In genomic region chr16:28924762-28925385, GRCh38 we compare ENCODE assay signal across 1 cellular context.
TF ChIP-seq lines count a peak whose summit lies in the region.

Gene RABEP2, minus strand, starts transcription at chr16:28925238. Its CDS starts 75 bp downstream, at chr16:28925163.

TF ChIP-seq in HepG2, 621 proteins besides CTCF, POLR2A, EP300 and RAD21 (continued from another document and continues in another):
- 0 out of 2 replicates have a peak, but pooled peaks have one; percentile 11 for TF ChIP-seq ZNF362 (CRISPR knock-in tag; IDR thresholded peaks at IDR 0.05; ENCODE audit: borderline replicate concordance)
- no peak for TF ChIP-seq ZNF550 (CRISPR knock-in tag; IDR thresholded peaks at IDR 0.05; ENCODE audit: borderline replicate concordance)
- TF ChIP-seq ZNF275 (CRISPR knock-in tag; IDR thresholded peaks at IDR 0.05; ENCODE audit: borderline replicate concordance) = no peak
- TF ChIP-seq ZNF761 (CRISPR knock-in tag; conservative IDR thresholded peaks at IDR 0.05) = 0 out of 2 replicates have a peak, but pooled peaks have one; percentile 9
- peak; percentile 45; the same call in 1 of the 2 replicates for TF ChIP-seq ZNF274 (CRISPR knock-in tag; IDR thresholded peaks at IDR 0.05)
- TF ChIP-seq CSRNP1 (CRISPR knock-in tag; IDR thresholded peaks at IDR 0.05) = no peak
- TF ChIP-seq PCBP2 (optimal IDR thresholded peaks at IDR 0.05; ENCODE audit: low read depth, low read length, poor library complexity, severe bottlenecking) = no peak
- TF ChIP-seq ZNF503 (CRISPR knock-in tag; IDR thresholded peaks at IDR 0.05) = 0 out of 2 replicates have a peak, but pooled peaks have one; percentile 53
- no peak for TF ChIP-seq ZNF83 (CRISPR knock-in tag; IDR thresholded peaks at IDR 0.05; ENCODE audit: borderline replicate concordance)
- no peak for TF ChIP-seq PAWR (CRISPR knock-in tag; IDR thresholded peaks at IDR 0.05; ENCODE audit: borderline replicate concordance)
- no peak for TF ChIP-seq BRD4 (CRISPR knock-in tag; IDR thresholded peaks at IDR 0.05)
- peak; percentile 63; the same call in 1 of the 2 replicates for TF ChIP-seq ZNF343 (CRISPR knock-in tag; IDR thresholded peaks at IDR 0.05)
- TF ChIP-seq AHR (CRISPR knock-in tag; IDR thresholded peaks at IDR 0.05) = peak; percentile 43; the same call in 1 of the 2 replicates
- TF ChIP-seq ZC3H13 (CRISPR knock-in tag; IDR thresholded peaks at IDR 0.05) = no peak
- peak; percentile 22 for TF ChIP-seq CBX1 (IDR thresholded peaks at IDR 0.05; ENCODE audit: low read depth)
- TF ChIP-seq ZNF331 (CRISPR knock-in tag; IDR thresholded peaks at IDR 0.05) = 0 out of 2 replicates have a peak, but pooled peaks have one; percentile 28
- no peak for TF ChIP-seq NCOR1 (IDR thresholded peaks at IDR 0.05; ENCODE audit: borderline replicate concordance, low read length)
- TF ChIP-seq ZFP36 (IDR thresholded peaks at IDR 0.05; ENCODE audit: borderline replicate concordance, low read depth, low read length, partially characterized antibody) = no peak
- TF ChIP-seq ELF1 (CRISPR knock-in tag; IDR thresholded peaks at IDR 0.05) = peak; percentile 96
- TF ChIP-seq ZSCAN5A (CRISPR knock-in tag; IDR thresholded peaks at IDR 0.05; ENCODE audit: borderline replicate concordance) = no peak
- TF ChIP-seq MXD4 (CRISPR knock-in tag; IDR thresholded peaks at IDR 0.05) = 0 out of 2 replicates have a peak, but pooled peaks have one; percentile 6
- TF ChIP-seq ZNF335 (CRISPR knock-in tag; IDR thresholded peaks at IDR 0.05) = no peak
- no peak for TF ChIP-seq ZNF451 (CRISPR knock-in tag; IDR thresholded peaks at IDR 0.05)
- peak; percentile 48; the same call in 1 of the 2 replicates for TF ChIP-seq HNF1B (CRISPR knock-in tag; IDR thresholded peaks at IDR 0.05)
- TF ChIP-seq ZNF652 (CRISPR knock-in tag; IDR thresholded peaks at IDR 0.05; ENCODE audit: borderline replicate concordance, low read depth) = no peak
- no peak for TF ChIP-seq TERF1 (CRISPR knock-in tag; IDR thresholded peaks at IDR 0.05)
- no peak for TF ChIP-seq SNRNP70 (IDR thresholded peaks at IDR 0.05; ENCODE audit: low read depth, low read length)
- peak; percentile 67; the same call in 1 of the 2 replicates for TF ChIP-seq TMF1 (CRISPR knock-in tag; IDR thresholded peaks at IDR 0.05; ENCODE audit: low read depth)
- TF ChIP-seq TEAD2 (CRISPR knock-in tag; IDR thresholded peaks at IDR 0.05) = no peak
- TF ChIP-seq USF2 (IDR thresholded peaks at IDR 0.05; ENCODE audit: low read depth, low read length) = no peak
- no peak for TF ChIP-seq USF2 (CRISPR knock-in tag; IDR thresholded peaks at IDR 0.05; ENCODE audit: borderline replicate concordance)
- no peak for TF ChIP-seq ZNF709 (CRISPR knock-in tag; IDR thresholded peaks at IDR 0.05)
- TF ChIP-seq THAP11 (CRISPR knock-in tag; IDR thresholded peaks at IDR 0.05) = peak; percentile 71
- no peak for TF ChIP-seq TRAFD1 (CRISPR knock-in tag; IDR thresholded peaks at IDR 0.05; ENCODE audit: borderline replicate concordance)
- TF ChIP-seq FIP1L1 (IDR thresholded peaks at IDR 0.05; ENCODE audit: borderline replicate concordance, insufficient read depth, low read depth, low read length) = no peak
- no peak for TF ChIP-seq AGO2 (optimal IDR thresholded peaks at IDR 0.05; ENCODE audit: low read depth, low read length)
- no peak for TF ChIP-seq HNF4A (CRISPR knock-in tag; IDR thresholded peaks at IDR 0.05)
- no peak for TF ChIP-seq TCF7L2 (IDR thresholded peaks at IDR 0.05; ENCODE audit: low read depth, low read length)
- TF ChIP-seq ZNF549 (CRISPR knock-in tag; IDR thresholded peaks at IDR 0.05) = no peak
- TF ChIP-seq CC2D1A (CRISPR knock-in tag; IDR thresholded peaks at IDR 0.05) = no peak
- no peak for TF ChIP-seq FOXK2 (IDR thresholded peaks at IDR 0.05)
- TF ChIP-seq YEATS2 (CRISPR knock-in tag; IDR thresholded peaks at IDR 0.05; ENCODE audit: borderline replicate concordance) = peak; percentile 86
- no peak for TF ChIP-seq POGZ (CRISPR knock-in tag; IDR thresholded peaks at IDR 0.05)
- TF ChIP-seq RBM39 (IDR thresholded peaks at IDR 0.05; ENCODE audit: low read depth, low read length, poor library complexity, severe bottlenecking) = no peak
- TF ChIP-seq ATF5 (CRISPR knock-in tag; IDR thresholded peaks at IDR 0.05; ENCODE audit: low read depth) = 0 out of 2 replicates have a peak, but pooled peaks have one; percentile 25
- no peak for TF ChIP-seq ZNF441 (CRISPR knock-in tag; IDR thresholded peaks at IDR 0.05; ENCODE audit: borderline replicate concordance)
- no peak for TF ChIP-seq MED8 (CRISPR knock-in tag; IDR thresholded peaks at IDR 0.05; ENCODE audit: insufficient replicate concordance)
- TF ChIP-seq SP2 (CRISPR knock-in tag; IDR thresholded peaks at IDR 0.05) = no peak; the same call in 1 of the 2 replicates
- no peak for TF ChIP-seq SKI (IDR thresholded peaks at IDR 0.05; ENCODE audit: partially characterized antibody)
- TF ChIP-seq ADNP (CRISPR knock-in tag; IDR thresholded peaks at IDR 0.05) = no peak
- TF ChIP-seq NR1H2 (CRISPR knock-in tag; IDR thresholded peaks at IDR 0.05; ENCODE audit: borderline replicate concordance, low read depth) = no peak
- no peak for TF ChIP-seq MBD4 (IDR thresholded peaks at IDR 0.05; ENCODE audit: borderline replicate concordance, low read length)
- peak; percentile 63; the same call in 1 of the 2 replicates for TF ChIP-seq SAFB2 (CRISPR knock-in tag; IDR thresholded peaks at IDR 0.05; ENCODE audit: borderline replicate concordance, low read depth)
- TF ChIP-seq ZC3H4 (CRISPR knock-in tag; IDR thresholded peaks at IDR 0.05; ENCODE audit: borderline replicate concordance) = no peak
- no peak for TF ChIP-seq IRF2 (CRISPR knock-in tag; IDR thresholded peaks at IDR 0.05)
- no peak for TF ChIP-seq PHF21A (CRISPR knock-in tag; IDR thresholded peaks at IDR 0.05)
- no peak for TF ChIP-seq IRF1 (CRISPR knock-in tag; IDR thresholded peaks at IDR 0.05; ENCODE audit: low read depth)
